Comparison of ENCODE assay signal across 1 cellular context in the genomic region with DNA sequence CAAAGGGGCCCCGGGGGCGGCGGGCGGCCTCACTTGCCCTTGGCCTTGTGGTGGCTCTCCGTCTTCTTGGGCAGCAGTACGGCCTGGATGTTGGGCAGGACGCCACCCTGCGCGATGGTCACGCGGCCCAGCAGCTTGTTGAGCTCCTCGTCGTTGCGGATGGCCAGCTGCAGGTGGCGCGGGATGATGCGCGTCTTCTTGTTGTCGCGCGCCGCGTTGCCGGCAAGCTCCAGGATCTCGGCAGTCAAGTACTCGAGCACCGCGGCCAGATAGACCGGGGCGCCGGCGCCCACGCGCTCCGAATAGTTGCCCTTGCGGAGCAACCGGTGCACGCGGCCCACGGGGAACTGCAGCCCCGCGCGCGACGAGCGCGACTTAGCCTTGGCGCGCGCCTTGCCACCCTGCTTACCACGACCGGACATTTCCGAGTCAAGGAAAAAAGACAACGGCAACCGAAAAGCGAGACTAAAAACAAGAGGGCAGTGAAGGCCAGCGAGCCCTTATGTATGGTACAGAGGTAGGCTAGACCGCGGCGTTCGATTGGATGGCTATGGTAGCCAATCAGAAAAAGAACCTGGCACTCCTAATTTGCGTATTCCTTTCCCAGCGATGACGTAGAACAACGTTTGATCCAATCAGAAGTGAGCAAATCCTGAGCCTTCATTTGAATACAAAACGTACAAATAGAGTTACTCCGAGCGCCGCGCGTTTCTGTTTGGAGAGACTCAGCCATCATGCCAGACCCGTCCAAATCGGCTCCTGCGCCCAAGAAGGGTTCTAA.
TF ChIP-seq lines count a peak whose summit lies in the region.

No MANE protein-coding gene starts in this region.

TF ChIP-seq in H1, 55 proteins besides CTCF, POLR2A, EP300 and RAD21:
- TF ChIP-seq SP1 (IDR thresholded peaks at IDR 0.05; ENCODE audit: low read depth, low read length) (peak; percentile 98), SAP30 (IDR thresholded peaks at IDR 0.05; ENCODE audit: insufficient read depth, insufficient replicate concordance, low read length) (no peak), BACH1 (IDR thresholded peaks at IDR 0.05; ENCODE audit: low read length) (no peak), CEBPB (IDR thresholded peaks at IDR 0.05; ENCODE audit: low read depth, low read length) (no peak), TCF12 (IDR thresholded peaks at IDR 0.05; ENCODE audit: low read depth, low read length) (no peak), BCL11A (IDR thresholded peaks at IDR 0.05; ENCODE audit: low read depth in 2 of 2, low read length in 2 of 2) (no peak), EZH2 (IDR thresholded peaks at IDR 0.05; ENCODE audit: low read depth, low read length, severe bottlenecking) (no peak), GABPA (IDR thresholded peaks at IDR 0.05; ENCODE audit: borderline replicate concordance, insufficient read depth, low read length) (peak; percentile 38; the same call in 1 of the 2 replicates), NRF1 (IDR thresholded peaks at IDR 0.05; ENCODE audit: low read depth, low read length) (no peak), SP4 (IDR thresholded peaks at IDR 0.05; ENCODE audit: low read length) (no peak), SIRT6 (IDR thresholded peaks at IDR 0.05; ENCODE audit: low read length) (no peak), RXRA (IDR thresholded peaks at IDR 0.05; ENCODE audit: insufficient read depth, low read depth, low read length) (no peak), ASH2L (IDR thresholded peaks at IDR 0.05; ENCODE audit: low read length) (peak; percentile 89), YY1 (IDR thresholded peaks at IDR 0.05; ENCODE audit: low read depth, low read length) (peak; percentile 57; the same call in 1 of the 2 replicates), POLR2AphosphoS5 (IDR thresholded peaks at IDR 0.05; ENCODE audit: low read depth, low read length) (peak; percentile 97), RBBP5 (IDR thresholded peaks at IDR 0.05; ENCODE audit: borderline replicate concordance, low read depth, low read length) (no peak), HDAC2 (IDR thresholded peaks at IDR 0.05; ENCODE audit: borderline replicate concordance in 1 of 2, low read depth in 2 of 2, low read length in 2 of 2) (no peak), ATF3 (IDR thresholded peaks at IDR 0.05; ENCODE audit: insufficient read depth, low read depth, low read length) (0 out of 2 replicates have a peak, but pooled peaks have one; percentile 16), RFX5 (IDR thresholded peaks at IDR 0.05; ENCODE audit: borderline replicate concordance, low read depth, low read length) (no peak), HDAC6 (IDR thresholded peaks at IDR 0.05; ENCODE audit: low read depth, low read length) (no peak), CTBP2 (IDR thresholded peaks at IDR 0.05; ENCODE audit: borderline replicate concordance, insufficient read depth, insufficient read length, low read length) (peak; percentile 36), NANOG (IDR thresholded peaks at IDR 0.05; ENCODE audit: insufficient read depth, low read depth, low read length, poor library complexity, severe bottlenecking) (peak; percentile 17), KDM4A (IDR thresholded peaks at IDR 0.05; ENCODE audit: low read depth, low read length, severe bottlenecking) (peak; percentile 57), TBP (IDR thresholded peaks at IDR 0.05; ENCODE audit: low read depth, low read length) (peak; percentile 98), FOSL1 (IDR thresholded peaks at IDR 0.05; ENCODE audit: insufficient read depth, low read depth, low read length) (no peak), SRF (IDR thresholded peaks at IDR 0.05; ENCODE audit: low read depth, low read length) (no peak), POU5F1 (IDR thresholded peaks at IDR 0.05; ENCODE audit: low read depth, low read length) (no peak), TAF1 (IDR thresholded peaks at IDR 0.05; ENCODE audit: low read depth, low read length) (peak; percentile 91), CREB1 (IDR thresholded peaks at IDR 0.05) (peak; percentile 93), CBX5 (IDR thresholded peaks at IDR 0.05; ENCODE audit: low read depth, low read length) (no peak), E2F6 (IDR thresholded peaks at IDR 0.05) (peak; percentile 34; the same call in 1 of the 2 replicates), JUN (IDR thresholded peaks at IDR 0.05; ENCODE audit: low read depth, low read length) (no peak), TEAD4 (IDR thresholded peaks at IDR 0.05; ENCODE audit: low read depth, low read length) (no peak), GTF2F1 (IDR thresholded peaks at IDR 0.05; ENCODE audit: borderline replicate concordance, low read depth, low read length) (peak; percentile 96; the same call in 1 of the 2 replicates), KDM1A (IDR thresholded peaks at IDR 0.05; ENCODE audit: borderline replicate concordance, low read length) (peak; percentile 25; the same call in 1 of the 2 replicates), BRCA1 (IDR thresholded peaks at IDR 0.05; ENCODE audit: low read depth, low read length) (no peak), TAF7 (optimal IDR thresholded peaks at IDR 0.05; ENCODE audit: borderline replicate concordance, low read depth, low read length) (peak; percentile 77), SIN3A (conservative IDR thresholded peaks at IDR 0.05 in 1 of 2, IDR thresholded peaks at IDR 0.05 in 1 of 2; ENCODE audit: low read depth in 1 of 2, low read length in 2 of 2) (peak; percentile 59 to 79; a peak in 3 of 4 replicates), CHD1 (IDR thresholded peaks at IDR 0.05; ENCODE audit: low read depth, low read length) (no peak; the same call in 1 of the 2 replicates), SIX5 (IDR thresholded peaks at IDR 0.05; ENCODE audit: low read depth, low read length) (no peak), RNF2 (IDR thresholded peaks at IDR 0.05; ENCODE audit: borderline replicate concordance, low read depth, low read length, missing control alignments, poor library complexity, severe bottlenecking) (no peak), CHD2 (IDR thresholded peaks at IDR 0.05; ENCODE audit: low read length) (peak; percentile 82), KDM5A (IDR thresholded peaks at IDR 0.05; ENCODE audit: low read length) (peak; percentile 54; the same call in 1 of the 2 replicates), PHF8 (conservative IDR thresholded peaks at IDR 0.05; ENCODE audit: low read depth, low read length) (peak; percentile 91)
- TF ChIP-seq, protein P1, sequence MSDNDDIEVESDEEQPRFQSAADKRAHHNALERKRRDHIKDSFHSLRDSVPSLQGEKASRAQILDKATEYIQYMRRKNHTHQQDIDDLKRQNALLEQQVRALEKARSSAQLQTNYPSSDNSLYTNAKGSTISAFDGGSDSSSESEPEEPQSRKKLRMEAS (IDR thresholded peaks at IDR 0.05) = peak; percentile 80
- TF ChIP-seq, protein P2, sequence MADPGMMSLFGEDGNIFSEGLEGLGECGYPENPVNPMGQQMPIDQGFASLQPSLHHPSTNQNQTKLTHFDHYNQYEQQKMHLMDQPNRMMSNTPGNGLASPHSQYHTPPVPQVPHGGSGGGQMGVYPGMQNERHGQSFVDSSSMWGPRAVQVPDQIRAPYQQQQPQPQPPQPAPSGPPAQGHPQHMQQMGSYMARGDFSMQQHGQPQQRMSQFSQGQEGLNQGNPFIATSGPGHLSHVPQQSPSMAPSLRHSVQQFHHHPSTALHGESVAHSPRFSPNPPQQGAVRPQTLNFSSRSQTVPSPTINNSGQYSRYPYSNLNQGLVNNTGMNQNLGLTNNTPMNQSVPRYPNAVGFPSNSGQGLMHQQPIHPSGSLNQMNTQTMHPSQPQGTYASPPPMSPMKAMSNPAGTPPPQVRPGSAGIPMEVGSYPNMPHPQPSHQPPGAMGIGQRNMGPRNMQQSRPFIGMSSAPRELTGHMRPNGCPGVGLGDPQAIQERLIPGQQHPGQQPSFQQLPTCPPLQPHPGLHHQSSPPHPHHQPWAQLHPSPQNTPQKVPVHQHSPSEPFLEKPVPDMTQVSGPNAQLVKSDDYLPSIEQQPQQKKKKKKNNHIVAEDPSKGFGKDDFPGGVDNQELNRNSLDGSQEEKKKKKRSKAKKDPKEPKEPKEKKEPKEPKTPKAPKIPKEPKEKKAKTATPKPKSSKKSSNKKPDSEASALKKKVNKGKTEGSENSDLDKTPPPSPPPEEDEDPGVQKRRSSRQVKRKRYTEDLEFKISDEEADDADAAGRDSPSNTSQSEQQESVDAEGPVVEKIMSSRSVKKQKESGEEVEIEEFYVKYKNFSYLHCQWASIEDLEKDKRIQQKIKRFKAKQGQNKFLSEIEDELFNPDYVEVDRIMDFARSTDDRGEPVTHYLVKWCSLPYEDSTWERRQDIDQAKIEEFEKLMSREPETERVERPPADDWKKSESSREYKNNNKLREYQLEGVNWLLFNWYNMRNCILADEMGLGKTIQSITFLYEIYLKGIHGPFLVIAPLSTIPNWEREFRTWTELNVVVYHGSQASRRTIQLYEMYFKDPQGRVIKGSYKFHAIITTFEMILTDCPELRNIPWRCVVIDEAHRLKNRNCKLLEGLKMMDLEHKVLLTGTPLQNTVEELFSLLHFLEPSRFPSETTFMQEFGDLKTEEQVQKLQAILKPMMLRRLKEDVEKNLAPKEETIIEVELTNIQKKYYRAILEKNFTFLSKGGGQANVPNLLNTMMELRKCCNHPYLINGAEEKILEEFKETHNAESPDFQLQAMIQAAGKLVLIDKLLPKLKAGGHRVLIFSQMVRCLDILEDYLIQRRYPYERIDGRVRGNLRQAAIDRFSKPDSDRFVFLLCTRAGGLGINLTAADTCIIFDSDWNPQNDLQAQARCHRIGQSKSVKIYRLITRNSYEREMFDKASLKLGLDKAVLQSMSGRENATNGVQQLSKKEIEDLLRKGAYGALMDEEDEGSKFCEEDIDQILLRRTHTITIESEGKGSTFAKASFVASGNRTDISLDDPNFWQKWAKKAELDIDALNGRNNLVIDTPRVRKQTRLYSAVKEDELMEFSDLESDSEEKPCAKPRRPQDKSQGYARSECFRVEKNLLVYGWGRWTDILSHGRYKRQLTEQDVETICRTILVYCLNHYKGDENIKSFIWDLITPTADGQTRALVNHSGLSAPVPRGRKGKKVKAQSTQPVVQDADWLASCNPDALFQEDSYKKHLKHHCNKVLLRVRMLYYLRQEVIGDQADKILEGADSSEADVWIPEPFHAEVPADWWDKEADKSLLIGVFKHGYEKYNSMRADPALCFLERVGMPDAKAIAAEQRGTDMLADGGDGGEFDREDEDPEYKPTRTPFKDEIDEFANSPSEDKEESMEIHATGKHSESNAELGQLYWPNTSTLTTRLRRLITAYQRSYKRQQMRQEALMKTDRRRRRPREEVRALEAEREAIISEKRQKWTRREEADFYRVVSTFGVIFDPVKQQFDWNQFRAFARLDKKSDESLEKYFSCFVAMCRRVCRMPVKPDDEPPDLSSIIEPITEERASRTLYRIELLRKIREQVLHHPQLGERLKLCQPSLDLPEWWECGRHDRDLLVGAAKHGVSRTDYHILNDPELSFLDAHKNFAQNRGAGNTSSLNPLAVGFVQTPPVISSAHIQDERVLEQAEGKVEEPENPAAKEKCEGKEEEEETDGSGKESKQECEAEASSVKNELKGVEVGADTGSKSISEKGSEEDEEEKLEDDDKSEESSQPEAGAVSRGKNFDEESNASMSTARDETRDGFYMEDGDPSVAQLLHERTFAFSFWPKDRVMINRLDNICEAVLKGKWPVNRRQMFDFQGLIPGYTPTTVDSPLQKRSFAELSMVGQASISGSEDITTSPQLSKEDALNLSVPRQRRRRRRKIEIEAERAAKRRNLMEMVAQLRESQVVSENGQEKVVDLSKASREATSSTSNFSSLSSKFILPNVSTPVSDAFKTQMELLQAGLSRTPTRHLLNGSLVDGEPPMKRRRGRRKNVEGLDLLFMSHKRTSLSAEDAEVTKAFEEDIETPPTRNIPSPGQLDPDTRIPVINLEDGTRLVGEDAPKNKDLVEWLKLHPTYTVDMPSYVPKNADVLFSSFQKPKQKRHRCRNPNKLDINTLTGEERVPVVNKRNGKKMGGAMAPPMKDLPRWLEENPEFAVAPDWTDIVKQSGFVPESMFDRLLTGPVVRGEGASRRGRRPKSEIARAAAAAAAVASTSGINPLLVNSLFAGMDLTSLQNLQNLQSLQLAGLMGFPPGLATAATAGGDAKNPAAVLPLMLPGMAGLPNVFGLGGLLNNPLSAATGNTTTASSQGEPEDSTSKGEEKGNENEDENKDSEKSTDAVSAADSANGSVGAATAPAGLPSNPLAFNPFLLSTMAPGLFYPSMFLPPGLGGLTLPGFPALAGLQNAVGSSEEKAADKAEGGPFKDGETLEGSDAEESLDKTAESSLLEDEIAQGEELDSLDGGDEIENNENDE (IDR thresholded peaks at IDR 0.05; ENCODE audit: insufficient replicate concordance, low read length) = no peak
- TF ChIP-seq, protein P3, sequence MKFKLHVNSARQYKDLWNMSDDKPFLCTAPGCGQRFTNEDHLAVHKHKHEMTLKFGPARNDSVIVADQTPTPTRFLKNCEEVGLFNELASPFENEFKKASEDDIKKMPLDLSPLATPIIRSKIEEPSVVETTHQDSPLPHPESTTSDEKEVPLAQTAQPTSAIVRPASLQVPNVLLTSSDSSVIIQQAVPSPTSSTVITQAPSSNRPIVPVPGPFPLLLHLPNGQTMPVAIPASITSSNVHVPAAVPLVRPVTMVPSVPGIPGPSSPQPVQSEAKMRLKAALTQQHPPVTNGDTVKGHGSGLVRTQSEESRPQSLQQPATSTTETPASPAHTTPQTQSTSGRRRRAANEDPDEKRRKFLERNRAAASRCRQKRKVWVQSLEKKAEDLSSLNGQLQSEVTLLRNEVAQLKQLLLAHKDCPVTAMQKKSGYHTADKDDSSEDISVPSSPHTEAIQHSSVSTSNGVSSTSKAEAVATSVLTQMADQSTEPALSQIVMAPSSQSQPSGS (IDR thresholded peaks at IDR 0.05; ENCODE audit: low read length) = no peak
- TF ChIP-seq, protein P4, sequence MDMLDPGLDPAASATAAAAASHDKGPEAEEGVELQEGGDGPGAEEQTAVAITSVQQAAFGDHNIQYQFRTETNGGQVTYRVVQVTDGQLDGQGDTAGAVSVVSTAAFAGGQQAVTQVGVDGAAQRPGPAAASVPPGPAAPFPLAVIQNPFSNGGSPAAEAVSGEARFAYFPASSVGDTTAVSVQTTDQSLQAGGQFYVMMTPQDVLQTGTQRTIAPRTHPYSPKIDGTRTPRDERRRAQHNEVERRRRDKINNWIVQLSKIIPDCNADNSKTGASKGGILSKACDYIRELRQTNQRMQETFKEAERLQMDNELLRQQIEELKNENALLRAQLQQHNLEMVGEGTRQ (IDR thresholded peaks at IDR 0.05; ENCODE audit: low read length) = no peak
